Comparison of ENCODE assay signal across 23 cellular contexts in the genomic region with DNA sequence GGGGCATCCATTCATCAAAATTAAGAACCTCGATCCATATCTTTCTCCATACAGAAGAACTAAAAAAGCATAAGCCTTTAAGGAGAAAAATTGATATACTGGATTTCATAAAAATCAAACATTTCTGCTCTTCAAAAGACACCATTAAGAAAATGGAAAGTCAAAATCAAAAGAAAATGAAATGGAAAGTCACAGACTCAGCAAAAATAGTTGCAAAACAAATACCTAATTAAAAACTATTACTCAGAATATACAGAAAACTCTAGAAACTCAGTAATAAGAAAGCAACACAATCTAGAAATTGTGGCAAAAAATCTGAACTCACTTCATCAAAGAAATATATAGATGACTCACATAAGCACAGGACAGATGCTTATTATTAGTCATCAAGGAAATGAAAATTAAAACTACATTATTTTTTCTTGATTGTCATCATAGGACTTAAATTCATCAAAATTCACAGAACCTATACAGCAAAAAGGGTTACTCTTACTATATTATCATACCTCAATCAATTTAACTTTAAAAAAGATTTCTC. TPM values are rescaled to one million over a fixed set of nuclear protein-coding genes. Genes with fewer than 3 reads are reported as not detected.
DNase-seq lines count a peak whose midpoint lies in the region; ATAC-seq, FAIRE-seq and TF ChIP-seq lines count a peak whose summit lies in the region.
"Had no signal": no experiment of that assay in that cellular context is flagged by ENCODE, and none has a peak within 500 bp of the region (broad histone marks: within the 10 kb centered on the region; RNA-seq: fewer than 3 reads in every experiment).

No MANE protein-coding gene starts in this region.

- H3K4me1 ChIP-seq in GM12878 (ENCODE audit: control insufficient read depth, insufficient read depth, low read length): no peaks in the 10 kb centered on the region
- H3K4me1 ChIP-seq in osteoblast (ENCODE audit: insufficient read depth, low read length): peaks cover 6% of the 10 kb centered on the region

- H3K36me3 ChIP-seq in GM12878 (ENCODE audit: control insufficient read depth in 2 of 2, insufficient read depth in 2 of 2, low read length in 1 of 2) (no peaks in the 10 kb centered on the region), osteoblast (ENCODE audit: insufficient read depth, low read length) (no peaks in the 10 kb centered on the region)
- H3K36me3 ChIP-seq: HAP-1, thyroid gland had no signal

- in situ Hi-C loops in GM12878 (cut with MboI): no loop called here

- peaks cover 11% of the 10 kb centered on the region for H3K9me3 Mint-ChIP-seq in activated T-cell treated with anti-CD3 and anti-CD28 coated beads, Interleukin-2, amount 50 U/mL, for 4 hours

- H3K79me2 ChIP-seq in GM12878 (ENCODE audit: control insufficient read depth, insufficient read depth, low read length) (peaks cover 52% of the 10 kb centered on the region), osteoblast (ENCODE audit: insufficient read depth, low read length) (peaks cover 98% of the 10 kb centered on the region)

- H3K27me3 ChIP-seq in GM12878 (replicated peaks in 1 of 2; ENCODE audit: control insufficient read depth in 2 of 2, insufficient read depth in 2 of 2, low read length in 1 of 2) (no peaks in the 10 kb centered on the region), osteoblast (ENCODE audit: insufficient read depth, low read length) (no peaks in the 10 kb centered on the region)
- H3K27me3 ChIP-seq: body of pancreas, thyroid gland had no signal

- no TSS peak for BruUV-seq in GM12878 (replicated peaks; lab: Mats Ljungman, UMichigan)

- intact Hi-C loops in GM12878 (cut with micrococcal nuclease; ENCODE audit: unreplicated experiment): no loop called here

- H3K4me3 Mint-ChIP-seq in activated T-cell treated with anti-CD3 and anti-CD28 coated beads, Interleukin-2, amount 50 U/mL, for 4 hours: peak overlapping the region; percentile 24

- peak; percentile 74 to 76 for ATAC-seq in activated T-cell treated with anti-CD3 and anti-CD28 coated beads, Interleukin-2, amount 50 U/mL, for 4 hours
- peak; percentile 51 for ATAC-seq in GM12878
- ATAC-seq: body of pancreas, mucosa of descending colon had no signal

- no peaks in the 10 kb centered on the region for H3K27me3 Mint-ChIP-seq in activated T-cell treated with anti-CD3 and anti-CD28 coated beads, Interleukin-2, amount 50 U/mL, for 4 hours (ENCODE audit: low read depth)

- H4K20me1 ChIP-seq in GM12878 (ENCODE audit: control insufficient read depth, insufficient read depth): no peaks in the 10 kb centered on the region
- H4K20me1 ChIP-seq in osteoblast (ENCODE audit: insufficient read depth, low read length): peaks cover 90% of the 10 kb centered on the region

- TF ChIP-seq EP300 in GM12878 (IDR thresholded peaks at IDR 0.05; ENCODE audit: borderline replicate concordance in 1 of 2, control insufficient read depth in 1 of 2, low read depth in 2 of 2, low read length in 2 of 2): no peak

- no peak for DNase-seq in activated T-cell treated with anti-CD3 and anti-CD28 coated beads, Interleukin-2, amount 50 U/mL, for 4 hours
- DNase-seq in activated T-cell treated with anti-CD3 and anti-CD28 coated beads for 4 hours: no peak
- peak; percentile 43 for DNase-seq in HCEC 1CT
- DNase-seq in GM12878 (ENCODE audit: low read depth, low spot score): no peak
- DNase-seq in osteoblast (ENCODE audit: insufficient read length, low spot score, missing footprints): no peak
- no peak for DNase-seq in NCI-H2107 treated with DMSO at 0.1 percent for 48 hours (lab: John Stamatoyannopoulos, UW; ENCODE audit: unreplicated experiment)
- DNase-seq in urothelium cell line (ENCODE audit: low spot score): no peak
- no peak for DNase-seq in stimulated activated CD4-positive, alpha-beta T cell treated with anti-CD3 and anti-CD28 coated beads, Interleukin-4, amount 100 ng/mL, for 1 hour
- DNase-seq: activated CD8-positive, alpha-beta memory T cell treated with anti-CD3 and anti-CD28 coated beads for 24 hours; activated naive CD4-positive, alpha-beta T cell; body of pancreas; cortex of kidney; KG1; left ventricle myocardium inferior; mucosa of descending colon; NCI-H1092; NCI-H2081; NCI-H524; SHP77; thyroid gland; WERI-Rb-1 had no signal

- H3K9me3 ChIP-seq in GM12878 (replicated peaks; ENCODE audit: control insufficient read depth, insufficient read depth, low read length) (peaks cover 3% of the 10 kb centered on the region; the same call in 2 of the 3 replicates), osteoblast (ENCODE audit: low read depth, low read length) (no peaks in the 10 kb centered on the region)
- H3K9me3 ChIP-seq: body of pancreas, HAP-1, thyroid gland had no signal

- H3K4me2 ChIP-seq in GM12878 (ENCODE audit: control insufficient read depth, insufficient read depth) (no peak overlapping the region), osteoblast (ENCODE audit: insufficient read depth, low read length) (peak overlapping the region; percentile 10)

- H3K9ac ChIP-seq in GM12878 (ENCODE audit: control insufficient read depth, insufficient read depth, low read length): no peak overlapping the region

- POLR2A ChIA-PET in GM12878 (lab: Charles Lee): no interaction called here

- FAIRE-seq in GM12878 (lab: Jason Lieb, UNC): no peak
- FAIRE-seq in urothelium cell line (lab: Jason Lieb, UNC): no peak

- SMC1A ChIA-PET in GM12878 (lab: Charles Lee; ENCODE audit: uncharacterized antibody, unreplicated experiment): interaction anchor here (2.0 kb wide), 1 partner anchor 11 kb away, joined by 6 read pairs; no protein-coding TSS in a partner anchor

- RAD21 ChIA-PET in GM12878 (lab: Charles Lee; ENCODE audit: unreplicated experiment): no interaction called here

- H2AFZ ChIP-seq in GM12878 (ENCODE audit: control insufficient read depth, low read depth, low read length) (no peak overlapping the region), osteoblast (ENCODE audit: low read length) (no peak overlapping the region)

- no peak for TF ChIP-seq RAD21 in GM12878 (IDR thresholded peaks at IDR 0.05; ENCODE audit: insufficient read depth, low read depth, low read length)

- no peak overlapping the region for H3K27ac ChIP-seq in GM12878 (ENCODE audit: control insufficient read depth, insufficient read depth)
- H3K27ac ChIP-seq in osteoblast (ENCODE audit: low read depth, low read length): no peak overlapping the region
- H3K27ac ChIP-seq: body of pancreas, HL-60, left ventricle myocardium inferior, thyroid gland, WERI-Rb-1 had no signal

- peaks cover 61% of the 10 kb centered on the region for H3K4me1 Mint-ChIP-seq in activated T-cell treated with anti-CD3 and anti-CD28 coated beads, Interleukin-2, amount 50 U/mL, for 4 hours (ENCODE audit: low read depth)

- H3K4me3 ChIP-seq in GM12878 (no peak overlapping the region), osteoblast (ENCODE audit: insufficient read depth, low read length) (no peak overlapping the region)
- H3K4me3 ChIP-seq: body of pancreas, HAP-1, left ventricle myocardium inferior, mucosa of descending colon, thyroid gland had no signal

- H3K36me3 Mint-ChIP-seq in activated T-cell treated with anti-CD3 and anti-CD28 coated beads, Interleukin-2, amount 50 U/mL, for 4 hours (ENCODE audit: insufficient read depth): peaks cover 28% of the 10 kb centered on the region

- TF ChIP-seq POLR2A in GM12878 (IDR thresholded peaks at IDR 0.05; ENCODE audit: low read depth, low read length): no peak

- 100% methylated on average over 1 of the region's 1 CpG for WGBS in GM12878 (ENCODE audit: insufficient coverage, insufficient replicate concordance, low lambda C conversion rate, missing lambda C conversion rate)

- CTCF ChIA-PET in GM12878 (lab: Yijun Ruan, JAX): no interaction called here

- TF ChIP-seq CTCF in GM12878 (IDR thresholded peaks at IDR 0.05 in 2 of 3, conservative IDR thresholded peaks at IDR 0.05 in 1 of 3; ENCODE audit: control insufficient read depth in 2 of 3, extremely low read depth in 1 of 3, insufficient read depth in 1 of 3, low read depth in 3 of 3, low read length in 3 of 3): no peak
- no peak for TF ChIP-seq CTCF in osteoblast (IDR thresholded peaks at IDR 0.05; ENCODE audit: extremely low read depth, low read depth, low read length)

TF ChIP-seq in GM12878, 131 proteins besides CTCF, POLR2A, EP300 and RAD21 (continues in another document):
- TF ChIP-seq NFIC (IDR thresholded peaks at IDR 0.05; ENCODE audit: low read depth, low read length) (peak; percentile 64), MTA2 (IDR thresholded peaks at IDR 0.05; ENCODE audit: low read depth) (peak; percentile 65; the same call in 1 of the 2 replicates)

RNA-seq across cellular contexts. Expression of gene RYBP, which starts 28.2 kb away (rescaled TPM):
- total RNA-seq in activated T-cell treated with anti-CD3 and anti-CD28 coated beads, Interleukin-2, amount 50 U/mL, for 4 hours: 10 to 100 TPM; 23.5 to 25.9 (median 25.8) TPM
- 19.3 and 19.4 TPM in 2 replicates for total RNA-seq in GM12878 (2013; cell fraction: nucleolus; rRNA removed)
- total RNA-seq in GM12878 (2014; rRNA removed): 3.7 and 4.1 TPM in 2 replicates
- 6.6 and 6.8 TPM in 2 replicates for total RNA-seq in GM12878 (2014; rRNA removed; fragmentation: Illumina TruSeq; extraction: Trizol)
- total RNA-seq in GM12878 (2021): 6.3 and 6.9 TPM in 2 replicates
- polyA plus RNA-seq in GM12878 (2011; ENCODE audit: low read depth): 4.0 TPM
- polyA plus RNA-seq in GM12878 (2011; rRNA removed): 14.4 and 18.1 TPM in 2 replicates
- 4.8 and 6.7 TPM in 2 replicates for polyA plus RNA-seq in GM12878 (2011; cell fraction: cytosol; rRNA removed)
- polyA plus RNA-seq in GM12878 (2011; cell fraction: nucleus; rRNA removed): 7.5 TPM in 2 replicates
- 6.3 and 9.8 TPM in 2 replicates for polyA plus RNA-seq in GM12878 (2012)
- polyA plus RNA-seq in GM12878 (2014; fragmentation: Illumina TruSeq; extraction: Trizol): 8.8 and 9.3 TPM in 2 replicates
- 1 to 10 TPM; 2.4 to 3.3 TPM for polyA plus RNA-seq in GM12878 (2014; fragmentation: Nextera tagmentation; extraction: Ambion mirVana)
- 3.8 and 4.4 TPM in 2 replicates for polyA plus RNA-seq in GM12878 (2014; rRNA removed)
- 1 to 10 TPM; 1.2 to 1.3 TPM for polyA plus RNA-seq in GM12878 (2016; fragmentation: Nextera tagmentation; extraction: Ambion mirVana)
- polyA minus RNA-seq in GM12878 (2011; rRNA and poly(A)+ RNA removed): 8.2 and 11.0 TPM in 2 replicates
- polyA minus RNA-seq in GM12878 (2011; cell fraction: cytosol; rRNA and poly(A)+ RNA removed): 4.9 and 5.8 TPM in 2 replicates
- polyA minus RNA-seq in GM12878 (2011; cell fraction: nucleus; rRNA and poly(A)+ RNA removed): 7.7 and 9.3 TPM in 2 replicates
- total RNA-seq in osteoblast: 19.9 and 25.6 TPM in 2 replicates
